In genomic region chr3:131008326-131008725, GRCh38 we compare ENCODE assay signal across 17 cellular contexts. TPM values are rescaled to one million over a fixed set of nuclear protein-coding genes. Genes with fewer than 3 reads are reported as not detected.
DNase-seq lines count a peak whose midpoint lies in the region; ATAC-seq, FAIRE-seq and TF ChIP-seq lines count a peak whose summit lies in the region.
"Had no signal": no experiment of that assay in that cellular context is flagged by ENCODE, and none has a peak within 500 bp of the region (broad histone marks: within the 10 kb centered on the region; RNA-seq: fewer than 3 reads in every experiment).

No MANE protein-coding gene starts in this region.

- POLR2A ChIA-PET in CD4-positive, alpha-beta T cell (lab: Charles Lee), result no interaction called here
- POLR2A ChIA-PET in GM12878 (lab: Charles Lee), result no interaction called here
- POLR2A ChIA-PET in naive thymus-derived CD4-positive, alpha-beta T cell (lab: Charles Lee), result interaction anchor here (0.6 kb wide), 1 partner anchor 16 kb away, joined by 3 read pairs; no protein-coding TSS in a partner anchor

- H3K36me3 ChIP-seq in CD4-positive, CD25-positive, alpha-beta regulatory T cell (ENCODE audit: control insufficient read depth, insufficient read depth, low read length), result peaks cover 37% of the 10 kb centered on the region
- H3K36me3 ChIP-seq in GM12878 (ENCODE audit: control insufficient read depth in 2 of 2, insufficient read depth in 2 of 2, low read length in 1 of 2), result peaks cover 2 to 13% of the 10 kb centered on the region in 2 experiments
- peaks cover 0 to 34% (median 4%) of the 10 kb centered on the region in 3 experiments for H3K36me3 ChIP-seq in naive thymus-derived CD4-positive, alpha-beta T cell (ENCODE audit: control insufficient read depth in 2 of 3, insufficient read depth in 3 of 3, low read length in 3 of 3)

- TF ChIP-seq POLR2A in GM12878 (IDR thresholded peaks at IDR 0.05; ENCODE audit: low read depth, low read length), result no peak

- RAD21 ChIA-PET in GM12878 (lab: Charles Lee; ENCODE audit: unreplicated experiment), result no interaction called here

- no peak for TF ChIP-seq EP300 in GM12878 (IDR thresholded peaks at IDR 0.05; ENCODE audit: borderline replicate concordance in 1 of 2, control insufficient read depth in 1 of 2, low read depth in 2 of 2, low read length in 2 of 2)

- peak overlapping the region; percentile 5 to 24 (median 8) for H3K27ac Mint-ChIP-seq in CD4-positive, CD25-positive, alpha-beta regulatory T cell
- H3K27ac Mint-ChIP-seq in CD4-positive, alpha-beta T cell, result peak overlapping the region; percentile 69
- H3K27ac Mint-ChIP-seq in naive thymus-derived CD4-positive, alpha-beta T cell, result peak overlapping the region in 5 of 9 donors; percentile 13 to 87 (median 65)
- H3K27ac Mint-ChIP-seq: H9 had no signal

- H3K27me3 ChIP-seq in CD4-positive, CD25-positive, alpha-beta regulatory T cell (ENCODE audit: control insufficient read depth, insufficient read depth, low read length), result no peaks in the 10 kb centered on the region
- H3K27me3 ChIP-seq in CD4-positive, alpha-beta T cell (ENCODE audit: control insufficient read depth, insufficient read depth, low read length), result no peaks in the 10 kb centered on the region
- H3K27me3 ChIP-seq in GM12878 (replicated peaks in 1 of 2; ENCODE audit: control insufficient read depth in 2 of 2, insufficient read depth in 2 of 2, low read length in 1 of 2), result no peaks in the 10 kb centered on the region
- no peaks in the 10 kb centered on the region for H3K27me3 ChIP-seq in naive thymus-derived CD4-positive, alpha-beta T cell (ENCODE audit: control insufficient read depth in 2 of 2, insufficient read depth in 2 of 2, low read length in 2 of 2)
- H3K27me3 ChIP-seq: BE2C had no signal

- intact Hi-C loops in CD4-positive, alpha-beta T cell (cut with DNase I, micrococcal nuclease), result no loop called here
- intact Hi-C loops in GM12878 (cut with micrococcal nuclease; ENCODE audit: unreplicated experiment), result no loop called here
- intact Hi-C loops in naive thymus-derived CD4-positive, alpha-beta T cell (cut with micrococcal nuclease), result loop anchor here in 1 of 2 donors (5.0 kb wide), 1 partner anchor 46 kb away; no protein-coding TSS in a partner anchor

- DNase-seq in CD4-positive, CD25-positive, alpha-beta regulatory T cell, result no peak
- DNase-seq in CD4-positive, alpha-beta T cell, result no peak
- no peak for DNase-seq in GM12878 (ENCODE audit: low read depth, low spot score)
- no peak for DNase-seq in naive thymus-derived CD4-positive, alpha-beta T cell
- no peak for DNase-seq in NAMALWA (ENCODE audit: low spot score)
- no peak for DNase-seq in NCI-H510A treated with DMSO at 0.1 percent for 48 hours (lab: John Stamatoyannopoulos, UW)
- DNase-seq: ACHN; BE2C; C1 segment of cervical spinal cord; CD4-positive, alpha-beta memory T cell; DMS153; DMS79; GDM1; H9 had no signal

- H3K36me3 Mint-ChIP-seq in CD4-positive, CD25-positive, alpha-beta regulatory T cell, result peaks cover 41% of the 10 kb centered on the region
- H3K36me3 Mint-ChIP-seq in CD4-positive, alpha-beta T cell (ENCODE audit: low read depth), result peaks cover 85% of the 10 kb centered on the region
- peaks cover 8 to 54% (median 26%) of the 10 kb centered on the region in 5 donors for H3K36me3 Mint-ChIP-seq in naive thymus-derived CD4-positive, alpha-beta T cell

- SMC1A ChIA-PET in GM12878 (lab: Charles Lee; ENCODE audit: uncharacterized antibody, unreplicated experiment), result interaction anchor here (1.0 kb wide), 1 partner anchor 10 kb away, joined by 4 read pairs; no protein-coding TSS in a partner anchor

- H4K20me1 ChIP-seq in GM12878 (ENCODE audit: control insufficient read depth, insufficient read depth), result no peaks in the 10 kb centered on the region

- FAIRE-seq in GM12878 (lab: Jason Lieb, UNC), result no peak
- FAIRE-seq: A204.1, H1, HTR-8/SVneo had no signal

- H2AFZ ChIP-seq in GM12878 (ENCODE audit: control insufficient read depth, low read depth, low read length), result no peak overlapping the region

- H3K4me3 Mint-ChIP-seq in CD4-positive, CD25-positive, alpha-beta regulatory T cell, result no peak overlapping the region
- H3K4me3 Mint-ChIP-seq in CD4-positive, alpha-beta T cell, result no peak overlapping the region
- H3K4me3 Mint-ChIP-seq in naive thymus-derived CD4-positive, alpha-beta T cell, result no peak overlapping the region
- H3K4me3 Mint-ChIP-seq: CD4-positive, alpha-beta memory T cell; H9 had no signal

- BruUV-seq in GM12878 (replicated peaks; lab: Mats Ljungman, UMichigan), result no TSS peak

- no peaks in the 10 kb centered on the region for H3K27me3 Mint-ChIP-seq in CD4-positive, CD25-positive, alpha-beta regulatory T cell
- H3K27me3 Mint-ChIP-seq in CD4-positive, alpha-beta T cell, result no peaks in the 10 kb centered on the region
- H3K27me3 Mint-ChIP-seq in naive thymus-derived CD4-positive, alpha-beta T cell, result no peaks in the 10 kb centered on the region
- H3K27me3 Mint-ChIP-seq: CD4-positive, alpha-beta memory T cell had no signal

- in situ Hi-C loops in GM12878 (cut with MboI), result no loop called here

- no peak overlapping the region for H3K27ac ChIP-seq in CD4-positive, CD25-positive, alpha-beta regulatory T cell (ENCODE audit: insufficient read depth, low read length, poor library complexity, severe bottlenecking)
- H3K27ac ChIP-seq in CD4-positive, alpha-beta T cell (ENCODE audit: low read depth, low read length), result no peak overlapping the region
- no peak overlapping the region for H3K27ac ChIP-seq in GM12878 (ENCODE audit: control insufficient read depth, insufficient read depth)
- H3K27ac ChIP-seq in naive thymus-derived CD4-positive, alpha-beta T cell (ENCODE audit: low read depth, low read length), result no peak overlapping the region

- no peaks in the 10 kb centered on the region for H3K79me2 ChIP-seq in GM12878 (ENCODE audit: control insufficient read depth, insufficient read depth, low read length)

- H3K4me3 ChIP-seq in CD4-positive, CD25-positive, alpha-beta regulatory T cell (ENCODE audit: low read depth, low read length), result no peak overlapping the region
- H3K4me3 ChIP-seq in GM12878, result no peak overlapping the region
- H3K4me3 ChIP-seq in naive thymus-derived CD4-positive, alpha-beta T cell (ENCODE audit: low read length), result no peak overlapping the region

- H3K9ac ChIP-seq in GM12878 (ENCODE audit: control insufficient read depth, insufficient read depth, low read length), result no peak overlapping the region

- TF ChIP-seq RAD21 in GM12878 (IDR thresholded peaks at IDR 0.05; ENCODE audit: insufficient read depth, low read depth, low read length), result no peak

- no peak for TF ChIP-seq CTCF in CD4-positive, alpha-beta T cell (IDR thresholded peaks at IDR 0.05)
- TF ChIP-seq CTCF in GM12878 (IDR thresholded peaks at IDR 0.05 in 2 of 3, conservative IDR thresholded peaks at IDR 0.05 in 1 of 3; ENCODE audit: control insufficient read depth in 2 of 3, extremely low read depth in 1 of 3, insufficient read depth in 1 of 3, low read depth in 3 of 3, low read length in 3 of 3), result no peak

- 89% methylated on average over 1 of the region's 1 CpG for WGBS in GM12878 (ENCODE audit: insufficient coverage, insufficient replicate concordance, low lambda C conversion rate, missing lambda C conversion rate)

- no peaks in the 10 kb centered on the region for H3K9me3 ChIP-seq in CD4-positive, CD25-positive, alpha-beta regulatory T cell (ENCODE audit: control insufficient read depth in 2 of 2, low read length in 2 of 2)
- no peaks in the 10 kb centered on the region for H3K9me3 ChIP-seq in CD4-positive, alpha-beta T cell (ENCODE audit: control insufficient read depth, low read length)
- H3K9me3 ChIP-seq in GM12878 (replicated peaks; ENCODE audit: control insufficient read depth, insufficient read depth, low read length), result no peaks in the 10 kb centered on the region
- H3K9me3 ChIP-seq in naive thymus-derived CD4-positive, alpha-beta T cell (ENCODE audit: control insufficient read depth in 2 of 3, low read length in 3 of 3), result no peaks in the 10 kb centered on the region
- H3K9me3 ChIP-seq: BE2C had no signal

- H3K9me3 Mint-ChIP-seq in CD4-positive, CD25-positive, alpha-beta regulatory T cell, result no peaks in the 10 kb centered on the region
- no peaks in the 10 kb centered on the region for H3K9me3 Mint-ChIP-seq in CD4-positive, alpha-beta T cell
- H3K9me3 Mint-ChIP-seq in naive thymus-derived CD4-positive, alpha-beta T cell, result no peaks in the 10 kb centered on the region
- H3K9me3 Mint-ChIP-seq: H9 had no signal

- ATAC-seq in CD4-positive, CD25-positive, alpha-beta regulatory T cell (ENCODE audit: low read depth in 2 of 2), result no peak
- ATAC-seq in CD4-positive, alpha-beta T cell (ENCODE audit: poor library complexity), result no peak
- ATAC-seq in GM12878, result no peak
- no peak for ATAC-seq in naive thymus-derived CD4-positive, alpha-beta T cell

- CTCF ChIA-PET in CD4-positive, alpha-beta T cell (lab: Charles Lee), result interaction anchor here (1.4 to 1.8 kb wide), 2 partner anchors 10 to 16 kb away, joined by 4 read pairs; no protein-coding TSS in a partner anchor
- CTCF ChIA-PET in GM12878 (lab: Yijun Ruan, JAX), result interaction anchor here (1.0 kb wide), 1 partner anchor 345 kb away, joined by 3 read pairs; no protein-coding TSS in a partner anchor
- CTCF ChIA-PET in naive thymus-derived CD4-positive, alpha-beta T cell (lab: Charles Lee), result no interaction called here

- H3K4me1 ChIP-seq in CD4-positive, CD25-positive, alpha-beta regulatory T cell (ENCODE audit: control insufficient read depth, insufficient read depth, low read length, poor library complexity, severe bottlenecking), result no peaks in the 10 kb centered on the region
- H3K4me1 ChIP-seq in GM12878 (ENCODE audit: control insufficient read depth, insufficient read depth, low read length), result no peaks in the 10 kb centered on the region
- H3K4me1 ChIP-seq in naive thymus-derived CD4-positive, alpha-beta T cell (ENCODE audit: control insufficient read depth in 2 of 2, insufficient read depth in 2 of 2, low read length in 2 of 2), result no peaks in the 10 kb centered on the region
- H3K4me1 ChIP-seq: BE2C had no signal

- peaks cover 4 to 13% (median 8%) of the 10 kb centered on the region in 4 donors for H3K4me1 Mint-ChIP-seq in CD4-positive, CD25-positive, alpha-beta regulatory T cell
- peaks cover 8% of the 10 kb centered on the region for H3K4me1 Mint-ChIP-seq in CD4-positive, alpha-beta T cell (ENCODE audit: low read depth)
- peaks cover 0 to 10% (median 5%) of the 10 kb centered on the region in 7 donors for H3K4me1 Mint-ChIP-seq in naive thymus-derived CD4-positive, alpha-beta T cell
- H3K4me1 Mint-ChIP-seq: H9 had no signal

- H3K4me2 ChIP-seq in GM12878 (ENCODE audit: control insufficient read depth, insufficient read depth), result no peak overlapping the region

RNA-seq across cellular contexts. Expression of gene ASTE1, which starts 18.3 kb away (rescaled TPM):
- total RNA-seq in CD4-positive, CD25-positive, alpha-beta regulatory T cell, result 21.0 TPM
- 10 to 100 TPM; 26.9 to 32.3 (median 27.9) TPM for polyA plus RNA-seq in CD4-positive, CD25-positive, alpha-beta regulatory T cell
- 10 to 100 TPM; 25.6 to 26.6 TPM for total RNA-seq in CD4-positive, alpha-beta T cell
- 22.2 and 23.1 TPM in 2 replicates for total RNA-seq in GM12878 (2013; cell fraction: nucleolus; rRNA removed)
- total RNA-seq in GM12878 (2014; rRNA removed), result 7.3 and 7.7 TPM in 2 replicates
- total RNA-seq in GM12878 (2014; rRNA removed; fragmentation: Illumina TruSeq; extraction: Trizol), result 7.0 and 8.8 TPM in 2 replicates
- total RNA-seq in GM12878 (2021), result 6.0 and 6.1 TPM in 2 replicates
- polyA plus RNA-seq in GM12878 (2011; ENCODE audit: low read depth), result 4.0 TPM
- polyA plus RNA-seq in GM12878 (2011; rRNA removed), result 8.4 and 11.3 TPM in 2 replicates
- 4.6 and 5.1 TPM in 2 replicates for polyA plus RNA-seq in GM12878 (2011; cell fraction: cytosol; rRNA removed)
- 7.0 and 7.4 TPM in 2 replicates for polyA plus RNA-seq in GM12878 (2011; cell fraction: nucleus; rRNA removed)
- 3.7 and 3.9 TPM in 2 replicates for polyA plus RNA-seq in GM12878 (2012)
- 8.2 and 9.3 TPM in 2 replicates for polyA plus RNA-seq in GM12878 (2014; fragmentation: Illumina TruSeq; extraction: Trizol)
- polyA plus RNA-seq in GM12878 (2014; fragmentation: Nextera tagmentation; extraction: Ambion mirVana), result 10 to 100 TPM in 1 of 2 experiments, 1 to 10 TPM in 1; 8.2 to 12.0 TPM
- polyA plus RNA-seq in GM12878 (2014; rRNA removed), result 4.1 and 5.1 TPM in 2 replicates
- 10 to 100 TPM in 1 of 2 experiments, 1 to 10 TPM in 1; 7.5 to 10.5 TPM for polyA plus RNA-seq in GM12878 (2016; fragmentation: Nextera tagmentation; extraction: Ambion mirVana)
- polyA minus RNA-seq in GM12878 (2011; rRNA and poly(A)+ RNA removed), result 16.7 and 22.3 TPM in 2 replicates
- polyA minus RNA-seq in GM12878 (2011; cell fraction: cytosol; rRNA and poly(A)+ RNA removed), result 2.4 and 4.6 TPM in 2 replicates
- polyA minus RNA-seq in GM12878 (2011; cell fraction: nucleus; rRNA and poly(A)+ RNA removed), result 26.2 and 32.9 TPM in 2 replicates
- 10 to 100 TPM; 18.7 to 38.5 (median 27.0) TPM for total RNA-seq in naive thymus-derived CD4-positive, alpha-beta T cell
- 10 to 100 TPM; 23.6 to 34.3 TPM for polyA plus RNA-seq in naive thymus-derived CD4-positive, alpha-beta T cell
- total RNA-seq: H1 had no signal

RNA-seq across cellular contexts. Expression of gene NEK11, which starts 18.4 kb away (rescaled TPM):
- 3.3 TPM for total RNA-seq in CD4-positive, CD25-positive, alpha-beta regulatory T cell
- polyA plus RNA-seq in CD4-positive, CD25-positive, alpha-beta regulatory T cell, result 1 to 10 TPM; 1.1 to 2.8 (median 1.6) TPM
- 1 to 10 TPM; 1.6 to 4.2 TPM for total RNA-seq in CD4-positive, alpha-beta T cell
- total RNA-seq in GM12878 (2013; cell fraction: nucleolus; rRNA removed), result 4.6 and 5.0 TPM in 2 replicates
- total RNA-seq in GM12878 (2014; rRNA removed) (0.22 and 0.23 TPM in 2 replicates), GM12878 (2014; rRNA removed; fragmentation: Illumina TruSeq; extraction: Trizol) (0.18 and 0.94 TPM in 2 replicates), GM12878 (2021) (0.51 and 0.74 TPM in 2 replicates)
- polyA plus RNA-seq in GM12878 (2011; ENCODE audit: low read depth), result not detected
- polyA plus RNA-seq in GM12878 (2011; rRNA removed) (0.43 and 0.76 TPM in 2 replicates), GM12878 (2014; fragmentation: Illumina TruSeq; extraction: Trizol) (0.22 and 0.25 TPM in 2 replicates), GM12878 (2014; fragmentation: Nextera tagmentation; extraction: Ambion mirVana) (under 1 TPM; 0.05 to 0.10 TPM), GM12878 (2014; rRNA removed) (0.20 and 0.54 TPM in 2 replicates), GM12878 (2016; fragmentation: Nextera tagmentation; extraction: Ambion mirVana) (under 1 TPM in 1 of 2 experiments, not detected in 1; 0.36 TPM)
- 0.08 and 0.10 TPM in 2 replicates for polyA plus RNA-seq in GM12878 (2011; cell fraction: cytosol; rRNA removed)
- 0.63 and 0.76 TPM in 2 replicates for polyA plus RNA-seq in GM12878 (2011; cell fraction: nucleus; rRNA removed)
- polyA plus RNA-seq in GM12878 (2012), result 0.35 TPM in 2 replicates
- 0.80 and 1.0 TPM in 2 replicates for polyA minus RNA-seq in GM12878 (2011; rRNA and poly(A)+ RNA removed)
- polyA minus RNA-seq in GM12878 (2011; cell fraction: cytosol; rRNA and poly(A)+ RNA removed), result not detected in 2 replicates
- 1.2 and 1.9 TPM in 2 replicates for polyA minus RNA-seq in GM12878 (2011; cell fraction: nucleus; rRNA and poly(A)+ RNA removed)
- total RNA-seq in naive thymus-derived CD4-positive, alpha-beta T cell, result 1 to 10 TPM; 1.7 to 9.0 (median 5.3) TPM
- 1 to 10 TPM; 1.5 to 1.6 TPM for polyA plus RNA-seq in naive thymus-derived CD4-positive, alpha-beta T cell
- total RNA-seq: H1 had no signal

Comparison
In these comparisons a context has a peak if more than half of its experiments do, and no peak if none do; other contexts are left out.
1. H3K27ac Mint-ChIP-seq: peak in every context shown above with its lines; median percentile 69 in CD4-positive, alpha-beta T cell; 65 in naive thymus-derived CD4-positive, alpha-beta T cell; 8 in CD4-positive, CD25-positive, alpha-beta regulatory T cell.